Comparison of ENCODE assay signal across 7 cellular contexts in the genomic region with DNA sequence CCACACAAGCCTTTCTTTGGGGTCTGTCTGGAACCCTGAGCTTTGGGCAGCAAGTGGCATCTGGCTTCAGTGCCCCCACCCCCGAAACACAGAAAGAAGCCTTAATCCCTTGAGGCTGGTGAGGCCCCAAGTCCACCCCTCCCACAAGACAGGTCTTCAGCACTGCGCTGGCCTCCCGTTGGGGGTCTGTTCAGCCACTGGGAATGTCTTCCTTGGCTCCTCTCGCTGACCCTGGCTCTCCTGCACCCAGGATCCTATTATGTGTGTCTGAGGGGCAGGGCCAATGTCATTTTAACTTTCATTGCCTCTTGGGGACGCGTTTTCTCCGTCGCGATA. TPM values are rescaled to one million over a fixed set of nuclear protein-coding genes. Genes with fewer than 3 reads are reported as not detected.
DNase-seq lines count a peak whose midpoint lies in the region; ATAC-seq and TF ChIP-seq lines count a peak whose summit lies in the region.

No MANE protein-coding gene starts in this region.

- in situ Hi-C loops in KBM-7 (cut with MboI; ENCODE audit: low pct_unique_long_range_greater_than_20kb, low sequenced_read_pairs), result no loop called here

- no peaks in the 10 kb centered on the region for H3K27me3 ChIP-seq in HL-60 (ENCODE audit: insufficient read depth, poor library complexity, severe bottlenecking)

- peak overlapping the region; percentile 83 for H3K4me3 Mint-ChIP-seq in activated T-helper 17 cell treated with anti-CD3 and anti-CD28 coated beads, Interleukin-2, amount 50 U/mL, for 72 hours
- H3K4me3 Mint-ChIP-seq in stimulated activated effector memory CD8-positive, alpha-beta T cell treated with anti-CD3 and anti-CD28 coated beads, Interleukin-12 subunit alpha, Interleukin-12 subunit beta, amount 100 ng/mL, for 72 hours, result peak overlapping the region; percentile 90

- no peak for ATAC-seq in activated T-helper 17 cell treated with anti-CD3 and anti-CD28 coated beads, Interleukin-2, amount 50 U/mL, for 72 hours (replicated peaks)
- no peak for ATAC-seq in stimulated activated effector memory CD8-positive, alpha-beta T cell treated with anti-CD3 and anti-CD28 coated beads, Interleukin-12 subunit alpha, Interleukin-12 subunit beta, amount 100 ng/mL, for 72 hours

- DNase-seq in HL-60 (ENCODE audit: low read depth in 1 of 2, low spot score in 1 of 2) (no peak), KBM-7 (no peak), NAMALWA (ENCODE audit: low spot score) (no peak)
- DNase-seq in stimulated activated effector memory CD8-positive, alpha-beta T cell treated with anti-CD3 and anti-CD28 coated beads, Interleukin-12 subunit alpha, Interleukin-12 subunit beta, amount 100 ng/mL, for 72 hours (ENCODE audit: low spot score in 2 of 2), result no peak
- no peak for DNase-seq in central memory CD4-positive, alpha-beta T cell

- no peak overlapping the region for H3K27ac ChIP-seq in HL-60 (replicated peaks)

- peaks cover 49% of the 10 kb centered on the region for H3K36me3 Mint-ChIP-seq in activated T-helper 17 cell treated with anti-CD3 and anti-CD28 coated beads, Interleukin-2, amount 50 U/mL, for 72 hours (ENCODE audit: low read depth)
- H3K36me3 Mint-ChIP-seq in stimulated activated effector memory CD8-positive, alpha-beta T cell treated with anti-CD3 and anti-CD28 coated beads, Interleukin-12 subunit alpha, Interleukin-12 subunit beta, amount 100 ng/mL, for 72 hours, result peaks cover 37% of the 10 kb centered on the region

- H3K27me3 Mint-ChIP-seq in activated T-helper 17 cell treated with anti-CD3 and anti-CD28 coated beads, Interleukin-2, amount 50 U/mL, for 72 hours, result no peaks in the 10 kb centered on the region

- H3K4me3 ChIP-seq in HL-60 (replicated peaks; ENCODE audit: insufficient read depth, low read length) (peak overlapping the region; percentile 28), iPS-18c (ENCODE audit: insufficient read depth, low read depth, low read length) (peak overlapping the region; percentile 68)

- no peak for TF ChIP-seq CTCF in HL-60 (IDR thresholded peaks at IDR 0.05; ENCODE audit: insufficient read depth, low read length)

- H3K9me3 Mint-ChIP-seq in activated T-helper 17 cell treated with anti-CD3 and anti-CD28 coated beads, Interleukin-2, amount 50 U/mL, for 72 hours, result no peaks in the 10 kb centered on the region
- H3K9me3 Mint-ChIP-seq in stimulated activated effector memory CD8-positive, alpha-beta T cell treated with anti-CD3 and anti-CD28 coated beads, Interleukin-12 subunit alpha, Interleukin-12 subunit beta, amount 100 ng/mL, for 72 hours, result no peaks in the 10 kb centered on the region

- H3K4me1 Mint-ChIP-seq in activated T-helper 17 cell treated with anti-CD3 and anti-CD28 coated beads, Interleukin-2, amount 50 U/mL, for 72 hours, result peaks cover 29% of the 10 kb centered on the region
- H3K4me1 Mint-ChIP-seq in stimulated activated effector memory CD8-positive, alpha-beta T cell treated with anti-CD3 and anti-CD28 coated beads, Interleukin-12 subunit alpha, Interleukin-12 subunit beta, amount 100 ng/mL, for 72 hours, result peaks cover 39% of the 10 kb centered on the region

- H3K27ac Mint-ChIP-seq in activated T-helper 17 cell treated with anti-CD3 and anti-CD28 coated beads, Interleukin-2, amount 50 U/mL, for 72 hours, result peak overlapping the region; percentile 87
- H3K27ac Mint-ChIP-seq in stimulated activated effector memory CD8-positive, alpha-beta T cell treated with anti-CD3 and anti-CD28 coated beads, Interleukin-12 subunit alpha, Interleukin-12 subunit beta, amount 100 ng/mL, for 72 hours, result peak overlapping the region; percentile 48

- no peaks in the 10 kb centered on the region for H3K9me3 ChIP-seq in iPS-18c (ENCODE audit: control insufficient read depth, insufficient read depth, low read length)

RNA-seq across cellular contexts. Expression of a gene that starts 26.9 kb away (rescaled TPM):
- 10 to 100 TPM; 64.3 to 69.0 TPM for total RNA-seq in activated T-helper 17 cell treated with anti-CD3 and anti-CD28 coated beads, Interleukin-2, amount 50 U/mL, for 72 hours

RNA-seq across cellular contexts. Expression of a gene that starts 31.3 kb away (rescaled TPM):
- total RNA-seq in activated T-helper 17 cell treated with anti-CD3 and anti-CD28 coated beads, Interleukin-2, amount 50 U/mL, for 72 hours, result not detected

RNA-seq across cellular contexts. Expression of a gene that starts 52.9 kb away (rescaled TPM):
- 10 to 100 TPM; 38.2 to 41.2 TPM for total RNA-seq in activated T-helper 17 cell treated with anti-CD3 and anti-CD28 coated beads, Interleukin-2, amount 50 U/mL, for 72 hours
